In genomic region chr20:1536893-1537730, GRCh38 we compare ENCODE assay signal across 11 cellular contexts. TPM values are rescaled to one million over a fixed set of nuclear protein-coding genes. Genes with fewer than 3 reads are reported as not detected.
A peak's percentile ranks its signal among the peaks of the same experiment; 100 is the strongest.
DNase-seq lines count a peak whose midpoint lies in the region; ATAC-seq and TF ChIP-seq lines count a peak whose summit lies in the region.
"Had no signal": no experiment of that assay in that cellular context is flagged by ENCODE, and none has a peak within 500 bp of the region (broad histone marks: within the 10 kb centered on the region; RNA-seq: fewer than 3 reads in every experiment).

No MANE protein-coding gene starts in this region.

- peaks cover 0 to 16% (median 14%) of the 10 kb centered on the region in 7 donors for H3K4me1 Mint-ChIP-seq in naive thymus-derived CD4-positive, alpha-beta T cell
- no peaks in the 10 kb centered on the region for H3K4me1 Mint-ChIP-seq in endodermal cell

- H3K9me3 Mint-ChIP-seq in naive thymus-derived CD4-positive, alpha-beta T cell: peaks cover 0 to 17% (median 5%) of the 10 kb centered on the region in 11 donors
- no peaks in the 10 kb centered on the region for H3K9me3 Mint-ChIP-seq in endodermal cell

- POLR2A ChIA-PET in naive thymus-derived CD4-positive, alpha-beta T cell (lab: Charles Lee): no interaction called here

- H3K36me3 ChIP-seq in DOHH2 (ENCODE audit: control insufficient read depth, low read length) (no peaks in the 10 kb centered on the region), endodermal cell (ENCODE audit: control insufficient read depth, insufficient read depth, low read length) (no peaks in the 10 kb centered on the region)
- no peaks in the 10 kb centered on the region for H3K36me3 ChIP-seq in naive thymus-derived CD4-positive, alpha-beta T cell (ENCODE audit: control insufficient read depth in 2 of 3, insufficient read depth in 3 of 3, low read length in 3 of 3)

- H3K79me2 ChIP-seq in DOHH2 (ENCODE audit: control insufficient read depth, low read length): no peaks in the 10 kb centered on the region

- H3K27me3 Mint-ChIP-seq in naive thymus-derived CD4-positive, alpha-beta T cell: no peaks in the 10 kb centered on the region
- H3K27me3 Mint-ChIP-seq in endodermal cell (ENCODE audit: insufficient read depth): peaks cover 5% of the 10 kb centered on the region

- 91 to 95% methylated on average over 9 to 11 of the region's 11 CpGs for WGBS in endodermal cell (ENCODE audit: insufficient coverage in 1 of 2, insufficient read length in 1 of 2), 2 experiments

- ATAC-seq in naive thymus-derived CD4-positive, alpha-beta T cell: peak; percentile 52
- no peak for ATAC-seq in GM18502 (IDR thresholded peaks at IDR 0.05; ENCODE audit: poor library complexity, unreplicated experiment)

- TF ChIP-seq CTCF in DOHH2 (IDR thresholded peaks at IDR 0.05; ENCODE audit: low read depth, low read length, poor library complexity, severe bottlenecking) (no peak), GM20000 (IDR thresholded peaks at IDR 0.05; ENCODE audit: extremely low read depth, missing control alignments) (no peak), endodermal cell (conservative IDR thresholded peaks at IDR 0.05) (no peak)

- H3K27ac ChIP-seq in DOHH2 (ENCODE audit: low read depth, low read length) (peak overlapping the region; percentile 42), caudate nucleus (ENCODE audit: low read depth, low read length) (peak overlapping the region; percentile 40), endodermal cell (ENCODE audit: low read depth, low read length) (no peak overlapping the region)
- no peak overlapping the region for H3K27ac ChIP-seq in naive thymus-derived CD4-positive, alpha-beta T cell (ENCODE audit: low read depth, low read length)

- peaks cover 36% of the 10 kb centered on the region for H3K4me1 ChIP-seq in DOHH2 (ENCODE audit: control insufficient read depth, low read length)
- no peaks in the 10 kb centered on the region for H3K4me1 ChIP-seq in naive thymus-derived CD4-positive, alpha-beta T cell (ENCODE audit: control insufficient read depth in 2 of 2, insufficient read depth in 2 of 2, low read length in 2 of 2)
- no peaks in the 10 kb centered on the region for H3K4me1 ChIP-seq in endodermal cell (ENCODE audit: control insufficient read depth, insufficient read depth, low read length)

- peak overlapping the region in 4 of 9 donors; percentile 1 to 56 (median 28) for H3K27ac Mint-ChIP-seq in naive thymus-derived CD4-positive, alpha-beta T cell
- H3K27ac Mint-ChIP-seq in endodermal cell: no peak overlapping the region

- H3K4me2 ChIP-seq in DOHH2 (ENCODE audit: low read length): peak overlapping the region; percentile 71

- H3K4me3 ChIP-seq in DOHH2 (ENCODE audit: low read length) (peak overlapping the region; percentile 54), endodermal cell (ENCODE audit: low read length) (no peak overlapping the region)
- no peak overlapping the region for H3K4me3 ChIP-seq in naive thymus-derived CD4-positive, alpha-beta T cell (ENCODE audit: low read length)

- H3K27me3 ChIP-seq in DOHH2 (ENCODE audit: control insufficient read depth, low read length) (no peaks in the 10 kb centered on the region), endodermal cell (ENCODE audit: control insufficient read depth, insufficient read depth, low read length, poor library complexity, severe bottlenecking) (no peaks in the 10 kb centered on the region)
- H3K27me3 ChIP-seq in naive thymus-derived CD4-positive, alpha-beta T cell (ENCODE audit: control insufficient read depth in 2 of 2, insufficient read depth in 2 of 2, low read length in 2 of 2): no peaks in the 10 kb centered on the region

- no peaks in the 10 kb centered on the region for H4K20me1 ChIP-seq in DOHH2 (ENCODE audit: control insufficient read depth, insufficient read depth, low read depth, low read length)

- H3K4me3 Mint-ChIP-seq in naive thymus-derived CD4-positive, alpha-beta T cell: peak overlapping the region in 4 of 10 donors; percentile 6 to 49 (median 28)
- no peak overlapping the region for H3K4me3 Mint-ChIP-seq in endodermal cell
- H3K4me3 Mint-ChIP-seq: CD4-positive, CD25-positive, alpha-beta regulatory T cell had no signal

- no peak overlapping the region for H3K9ac ChIP-seq in endodermal cell (ENCODE audit: extremely low read depth, low read length, poor library complexity, severe bottlenecking)

- intact Hi-C loops in naive thymus-derived CD4-positive, alpha-beta T cell (cut with micrococcal nuclease): no loop called here

- H3K9me2 ChIP-seq in DOHH2 (replicated peaks; ENCODE audit: control insufficient read depth, low read length): no peaks in the 10 kb centered on the region

- DNase-seq in NOMO-1 treated with dmso at 0.1 percent for 144 hours (lab: John Stamatoyannopoulos, UW; ENCODE audit: unreplicated experiment) (peak; percentile 65), caudate nucleus (lab: John Stamatoyannopoulos, UW) (no peak), GM20000 (ENCODE audit: low spot score) (no peak), endodermal cell (no peak), NCI-H2081 (lab: John Stamatoyannopoulos, UW) (no peak)
- no peak for DNase-seq in naive thymus-derived CD4-positive, alpha-beta T cell
- DNase-seq: CD4-positive, CD25-positive, alpha-beta regulatory T cell; NCI-H187 treated with DMSO at 0.1 percent for 48 hours had no signal

- CTCF ChIA-PET in naive thymus-derived CD4-positive, alpha-beta T cell (lab: Charles Lee): interaction anchor here (0.5 kb wide), 1 partner anchor 10 kb away, joined by 3 read pairs; no protein-coding TSS in a partner anchor

- H3F3A ChIP-seq in DOHH2 (ENCODE audit: control insufficient read depth, insufficient read depth): no peaks in the 10 kb centered on the region

- H3K9me3 ChIP-seq in DOHH2 (ENCODE audit: control insufficient read depth, insufficient read depth, low read length): no peaks in the 10 kb centered on the region
- H3K9me3 ChIP-seq in naive thymus-derived CD4-positive, alpha-beta T cell (ENCODE audit: control insufficient read depth in 2 of 3, low read length in 3 of 3): no peaks in the 10 kb centered on the region
- no peaks in the 10 kb centered on the region for H3K9me3 ChIP-seq in endodermal cell (ENCODE audit: control insufficient read depth, low read length)

- peaks cover 0 to 10% (median 4%) of the 10 kb centered on the region in 5 donors for H3K36me3 Mint-ChIP-seq in naive thymus-derived CD4-positive, alpha-beta T cell
- no peaks in the 10 kb centered on the region for H3K36me3 Mint-ChIP-seq in endodermal cell (ENCODE audit: low read depth)
- H3K36me3 Mint-ChIP-seq: CD4-positive, CD25-positive, alpha-beta regulatory T cell had no signal

RNA-seq across cellular contexts. Expression of gene SIRPD, which starts 20.4 kb away (rescaled TPM):
- 1 to 10 TPM in 1 of 5 experiments, under 1 TPM in 4; 0.16 to 1.9 (median 0.34) TPM for total RNA-seq in naive thymus-derived CD4-positive, alpha-beta T cell
- not detected for polyA plus RNA-seq in naive thymus-derived CD4-positive, alpha-beta T cell
- total RNA-seq in endodermal cell: not detected
- not detected for polyA plus RNA-seq in endodermal cell (2013, experiment 1 of 2)
- polyA plus RNA-seq in endodermal cell (2013, experiment 2 of 2): not detected
- total RNA-seq: CD4-positive, CD25-positive, alpha-beta regulatory T cell; esophagus mucosa had no signal

RNA-seq across cellular contexts. Expression of gene SIRPB2, which starts 45.9 kb away (rescaled TPM):
- total RNA-seq in naive thymus-derived CD4-positive, alpha-beta T cell: 10 to 100 TPM in 1 of 5 experiments, 1 to 10 TPM in 1, under 1 TPM in 2, not detected in 1; 0.30 to 29.0 (median 1.1) TPM
- under 1 TPM in 1 of 2 donors, not detected in 1; 0.07 TPM for polyA plus RNA-seq in naive thymus-derived CD4-positive, alpha-beta T cell
- total RNA-seq in endodermal cell: not detected
- polyA plus RNA-seq in endodermal cell (2013, experiment 1 of 2): not detected
- not detected for polyA plus RNA-seq in endodermal cell (2013, experiment 2 of 2)
- total RNA-seq: CD4-positive, CD25-positive, alpha-beta regulatory T cell had no signal

Comparison
In these comparisons a context has a peak if more than half of its experiments do, and no peak if none do; other contexts are left out.
1. H3K27ac ChIP-seq: peak in DOHH2 (single experiment) and caudate nucleus (single experiment); none in naive thymus-derived CD4-positive, alpha-beta T cell (single experiment) and endodermal cell (single experiment).